In genomic region chr2:26189751-26190150, GRCh38 we compare ENCODE assay signal across 2 cellular contexts.
TF ChIP-seq lines count a peak whose summit lies in the region.

No MANE protein-coding gene starts in this region.

TF ChIP-seq in HepG2, 621 proteins besides CTCF, POLR2A, EP300 and RAD21:
- no peak for TF ChIP-seq MTERF4 (CRISPR knock-in tag; IDR thresholded peaks at IDR 0.05)
- TF ChIP-seq POLR2AphosphoS5 (IDR thresholded peaks at IDR 0.05; ENCODE audit: low read depth, low read length): peak; percentile 25
- no peak for TF ChIP-seq ZBTB44 (CRISPR knock-in tag; IDR thresholded peaks at IDR 0.05)
- no peak for TF ChIP-seq TFE3 (CRISPR knock-in tag; IDR thresholded peaks at IDR 0.05)
- TF ChIP-seq ZNF574 (CRISPR knock-in tag; IDR thresholded peaks at IDR 0.05): no peak
- TF ChIP-seq ZGPAT (CRISPR knock-in tag; IDR thresholded peaks at IDR 0.05): no peak
- no peak for TF ChIP-seq HNRNPL (IDR thresholded peaks at IDR 0.05; ENCODE audit: low read depth, low read length)
- no peak for TF ChIP-seq ARID4A (CRISPR knock-in tag; IDR thresholded peaks at IDR 0.05; ENCODE audit: borderline replicate concordance)
- TF ChIP-seq RBM22 (optimal IDR thresholded peaks at IDR 0.05; ENCODE audit: low read length): peak; percentile 94
- TF ChIP-seq KDM5B (CRISPR knock-in tag; IDR thresholded peaks at IDR 0.05; ENCODE audit: borderline replicate concordance): no peak
- TF ChIP-seq ZNF776 (CRISPR knock-in tag; IDR thresholded peaks at IDR 0.05): no peak
TF ChIP-seq in HepG2: peak in this region for 2.

TF ChIP-seq in K562, 482 proteins besides CTCF, POLR2A, EP300 and RAD21:
- TF ChIP-seq ZNF146 (CRISPR knock-in tag; IDR thresholded peaks at IDR 0.05; ENCODE audit: unreplicated experiment): no peak
- TF ChIP-seq MYNN (IDR thresholded peaks at IDR 0.05): peak; percentile 36; the same call in 1 of the 2 replicates
- TF ChIP-seq MYNN (CRISPR knock-in tag; IDR thresholded peaks at IDR 0.05): no peak
- TF ChIP-seq MCM2 (IDR thresholded peaks at IDR 0.05; ENCODE audit: low read depth): no peak
- 0 out of 2 replicates have a peak, but pooled peaks have one; percentile 0 for TF ChIP-seq POLR2G (IDR thresholded peaks at IDR 0.05; ENCODE audit: low read depth, low read length)
- TF ChIP-seq POLR2B (IDR thresholded peaks at IDR 0.05; ENCODE audit: low read depth, partially characterized antibody): peak; percentile 7
- TF ChIP-seq MYBL2 (IDR thresholded peaks at IDR 0.05; ENCODE audit: low read depth): no peak
- TF ChIP-seq MYBL2 (CRISPR knock-in tag; IDR thresholded peaks at IDR 0.05; ENCODE audit: borderline replicate concordance): no peak
- TF ChIP-seq CHD2 (IDR thresholded peaks at IDR 0.05; ENCODE audit: low read depth, low read length): no peak
- no peak for TF ChIP-seq ZNF639 (CRISPR knock-in tag; conservative IDR thresholded peaks at IDR 0.05 in 1 of 2, IDR thresholded peaks at IDR 0.05 in 1 of 2)
